ENCODE assay signal across 11 cellular contexts in genomic region chr1:239467688-239468087, GRCh38.
"Had no signal": no experiment of that assay in that cellular context is flagged by ENCODE, and none has a peak within 500 bp of the region (broad histone marks: within the 10 kb centered on the region; RNA-seq: fewer than 3 reads in every experiment).

No MANE protein-coding gene starts in this region.

- H3K9me3 ChIP-seq: HAP-1 had no signal

- H3K4me2 ChIP-seq: GM23338 had no signal

- H3K36me3 ChIP-seq: HAP-1 had no signal

- H3K27ac ChIP-seq: GM23248 had no signal

- H2AFZ ChIP-seq: GM23248, GM23338 had no signal

- H3K4me1 ChIP-seq: HAP-1 had no signal

- FAIRE-seq: H1, H54 had no signal

- H3K4me3 ChIP-seq: GM23248, GM23338, HAP-1 had no signal

- DNase-seq: GM23248, GOT3, H7, H9, HCEC 1CT, HFFc6 had no signal

- H3K9ac ChIP-seq: GM23248 had no signal

- ATAC-seq: GM23338, HCT116 had no signal
